8 cellular contexts compared by ENCODE assay signal in the genomic region with DNA sequence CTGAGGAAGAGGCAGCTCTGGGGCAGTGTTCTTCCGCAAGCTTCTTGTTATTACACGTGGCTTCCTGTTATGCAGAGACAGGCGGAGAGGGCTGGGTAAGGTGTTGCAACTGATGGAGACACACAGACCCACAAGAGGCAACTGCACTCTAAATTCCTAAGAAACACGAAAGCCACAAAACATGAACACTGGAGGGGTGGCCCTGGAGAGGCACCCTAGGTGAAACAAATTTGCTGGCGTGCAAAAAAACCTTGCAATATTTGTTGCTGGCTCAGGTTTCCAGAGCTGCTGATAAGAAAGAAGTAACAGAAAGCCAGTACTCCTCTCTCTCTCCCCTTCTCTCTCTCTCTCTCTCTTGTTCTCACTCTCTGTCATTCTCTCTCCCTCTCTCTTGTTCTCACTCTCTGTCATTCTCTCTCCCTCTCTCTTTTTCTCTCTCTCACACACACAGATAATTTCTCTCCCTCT. TPM values are rescaled to one million over a fixed set of nuclear protein-coding genes. Genes with fewer than 3 reads are reported as not detected.
DNase-seq lines count a peak whose midpoint lies in the region; ATAC-seq, FAIRE-seq and TF ChIP-seq lines count a peak whose summit lies in the region.

No MANE protein-coding gene starts in this region.

- H3K9ac ChIP-seq in GM12878 (ENCODE audit: control insufficient read depth, insufficient read depth, low read length) = no peak overlapping the region
- no peak overlapping the region for H3K9ac ChIP-seq in mesenchymal stem cell (ENCODE audit: low read length)

- H4K8ac ChIP-seq in mesenchymal stem cell (ENCODE audit: low read length) = no peak overlapping the region

- POLR2A ChIA-PET in GM12878 (lab: Charles Lee) = no interaction called here

- H3K18ac ChIP-seq in mesenchymal stem cell (ENCODE audit: low read depth in 1 of 2, low read length in 2 of 2) = peak overlapping the region; percentile 46 to 55

- SMC1A ChIA-PET in GM12878 (lab: Charles Lee; ENCODE audit: uncharacterized antibody, unreplicated experiment) = no interaction called here

- no peak overlapping the region for H3K4me3 Mint-ChIP-seq in glutamatergic neuron (ENCODE audit: unreplicated experiment)

- no peaks in the 10 kb centered on the region for H3K27me3 Mint-ChIP-seq in glutamatergic neuron (ENCODE audit: unreplicated experiment)

- H3K79me1 ChIP-seq in mesenchymal stem cell (replicated peaks; ENCODE audit: low read length, poor library complexity, severe bottlenecking) = no peaks in the 10 kb centered on the region

- H3K9me3 ChIP-seq in GM12878 (replicated peaks; ENCODE audit: control insufficient read depth, insufficient read depth, low read length) (no peaks in the 10 kb centered on the region; the same call in 2 of the 3 replicates), mesenchymal stem cell (ENCODE audit: control insufficient read depth, low read length) (no peaks in the 10 kb centered on the region), vagina (no peaks in the 10 kb centered on the region), SJCRH30 (replicated peaks) (no peaks in the 10 kb centered on the region)

- H3K4me2 ChIP-seq in GM12878 (ENCODE audit: control insufficient read depth, insufficient read depth) (peak overlapping the region; percentile 12), mesenchymal stem cell (ENCODE audit: low read length, poor library complexity, severe bottlenecking) (no peak overlapping the region)

- RAD21 ChIA-PET in GM12878 (lab: Charles Lee; ENCODE audit: unreplicated experiment) = no interaction called here

- H3K23ac ChIP-seq in mesenchymal stem cell (ENCODE audit: low read length in 2 of 2) = no peak overlapping the region

- H4K20me1 ChIP-seq in GM12878 (ENCODE audit: control insufficient read depth, insufficient read depth) = no peaks in the 10 kb centered on the region

- H3K9me3 Mint-ChIP-seq in glutamatergic neuron (ENCODE audit: unreplicated experiment) = peaks cover 4% of the 10 kb centered on the region

- intact Hi-C loops in GM12878 (cut with micrococcal nuclease; ENCODE audit: unreplicated experiment) = no loop called here
- intact Hi-C loops in vagina (cut with DNase I) = no loop called here

- TF ChIP-seq POLR2A in GM12878 (IDR thresholded peaks at IDR 0.05; ENCODE audit: low read depth, low read length) = no peak
- no peak for TF ChIP-seq POLR2A in vagina (IDR thresholded peaks at IDR 0.05)

- no peaks in the 10 kb centered on the region for H3K36me3 Mint-ChIP-seq in glutamatergic neuron (ENCODE audit: unreplicated experiment)

- H2AFZ ChIP-seq in GM12878 (ENCODE audit: control insufficient read depth, low read depth, low read length) (no peak overlapping the region; the same call in 1 of the 2 replicates), mesenchymal stem cell (ENCODE audit: low read depth, low read length) (no peak overlapping the region)

- H2BK120ac ChIP-seq in mesenchymal stem cell (ENCODE audit: low read depth, low read length) = no peak overlapping the region

- no peak overlapping the region for H2BK12ac ChIP-seq in mesenchymal stem cell (ENCODE audit: low read length in 2 of 2)

- no peak overlapping the region for H2AK5ac ChIP-seq in mesenchymal stem cell (ENCODE audit: low read length, severe bottlenecking)

- H3K79me2 ChIP-seq in GM12878 (ENCODE audit: control insufficient read depth, insufficient read depth, low read length) = no peaks in the 10 kb centered on the region

- peaks cover 17% of the 10 kb centered on the region for H3K4me1 Mint-ChIP-seq in glutamatergic neuron (ENCODE audit: low read depth, unreplicated experiment)

- no peaks in the 10 kb centered on the region for H3K36me3 ChIP-seq in GM12878 (ENCODE audit: control insufficient read depth in 2 of 2, insufficient read depth in 2 of 2, low read length in 1 of 2)
- H3K36me3 ChIP-seq in mesenchymal stem cell (ENCODE audit: control insufficient read depth in 1 of 2, insufficient read depth in 2 of 2, low read depth in 1 of 2, low read length in 2 of 2) = peaks cover 0 to 2% of the 10 kb centered on the region in 2 experiments
- H3K36me3 ChIP-seq in vagina = no peaks in the 10 kb centered on the region
- H3K36me3 ChIP-seq in SJCRH30 = no peaks in the 10 kb centered on the region

- 0% methylated on average over 5 of the region's 5 CpGs for WGBS in GM12878 (ENCODE audit: insufficient coverage, insufficient replicate concordance, low lambda C conversion rate, missing lambda C conversion rate)
- WGBS in mesenchymal stem cell = 22% methylated on average over 5 of the region's 5 CpGs

- no peak for TF ChIP-seq CTCF in GM12878 (IDR thresholded peaks at IDR 0.05 in 2 of 3, conservative IDR thresholded peaks at IDR 0.05 in 1 of 3; ENCODE audit: control insufficient read depth in 2 of 3, extremely low read depth in 1 of 3, insufficient read depth in 1 of 3, low read depth in 3 of 3, low read length in 3 of 3)
- TF ChIP-seq CTCF in vagina (IDR thresholded peaks at IDR 0.05) = no peak
- TF ChIP-seq CTCF in glutamatergic neuron (IDR thresholded peaks at IDR 0.05; ENCODE audit: partially characterized antibody, unreplicated experiment) = no peak

- in situ Hi-C loops in GM12878 (cut with MboI) = no loop called here

- H3K4me3 ChIP-seq in GM12878 (no peak overlapping the region; the same call in 1 of the 2 replicates), mesenchymal stem cell (ENCODE audit: insufficient read depth in 1 of 2, low read depth in 1 of 2, low read length in 2 of 2) (no peak overlapping the region), vagina (no peak overlapping the region), SJCRH30 (no peak overlapping the region)

- peak overlapping the region in 1 of 2 experiments; percentile 18 for H3K4ac ChIP-seq in mesenchymal stem cell (ENCODE audit: low read depth in 1 of 2, low read length in 2 of 2)

- ATAC-seq in GM21723 (IDR thresholded peaks at IDR 0.05; ENCODE audit: unreplicated experiment) (peak; percentile 40), GM12878 (peak; percentile 65)

- CTCF ChIA-PET in GM12878 (lab: Yijun Ruan, JAX) = interaction anchor here (0.9 to 1.0 kb wide), 2 partner anchors 14 to 58 kb away, joined by 3 read pairs; no protein-coding TSS in a partner anchor

- H3K27ac ChIP-seq in GM12878 (ENCODE audit: control insufficient read depth, insufficient read depth) (peak overlapping the region; percentile 49), mesenchymal stem cell (ENCODE audit: low read length, poor library complexity, severe bottlenecking) (no peak overlapping the region), vagina (peak overlapping the region; percentile 17), SJCRH30 (no peak overlapping the region)

- no peak for TF ChIP-seq RAD21 in GM12878 (IDR thresholded peaks at IDR 0.05; ENCODE audit: insufficient read depth, low read depth, low read length)

- DNase-seq in SKM-1 treated with dmso at 0.1 percent for 144 hours (lab: John Stamatoyannopoulos, UW; ENCODE audit: unreplicated experiment) (peak; percentile 92), GM12878 (ENCODE audit: low read depth, low spot score) (no peak), mesenchymal stem cell (peak; percentile 92), vagina (ENCODE audit: extremely low spot score in 2 of 2) (no peak), glutamatergic neuron (no peak), SJCRH30 (no peak), frontal cortex (ENCODE audit: low spot score in 2 of 2) (no peak)

- no peak overlapping the region for H2BK5ac ChIP-seq in mesenchymal stem cell (ENCODE audit: low read depth, low read length, poor library complexity, severe bottlenecking)

- H4K91ac ChIP-seq in mesenchymal stem cell (ENCODE audit: low read length) = no peak overlapping the region

- H3K27me3 ChIP-seq in GM12878 (replicated peaks in 1 of 2; ENCODE audit: control insufficient read depth in 2 of 2, insufficient read depth in 2 of 2, low read length in 1 of 2) (peaks cover 0 to 6% of the 10 kb centered on the region in 2 experiments; a peak in 3 of 4 replicates), mesenchymal stem cell (ENCODE audit: control insufficient read depth in 1 of 2, insufficient read depth in 1 of 2, low read length in 2 of 2) (no peaks in the 10 kb centered on the region), vagina (no peaks in the 10 kb centered on the region), SJCRH30 (no peaks in the 10 kb centered on the region)

- H3K14ac ChIP-seq in mesenchymal stem cell (ENCODE audit: low read length in 2 of 2) = no peak overlapping the region

- TF ChIP-seq EP300 in GM12878 (IDR thresholded peaks at IDR 0.05; ENCODE audit: borderline replicate concordance in 1 of 2, control insufficient read depth in 1 of 2, low read depth in 2 of 2, low read length in 2 of 2) = no peak

- H2BK15ac ChIP-seq in mesenchymal stem cell (ENCODE audit: low read depth, poor library complexity, severe bottlenecking) = no peak overlapping the region

- H3K4me1 ChIP-seq in GM12878 (ENCODE audit: control insufficient read depth, insufficient read depth, low read length) (peaks cover 59% of the 10 kb centered on the region), mesenchymal stem cell (ENCODE audit: control insufficient read depth, insufficient read depth, low read depth, low read length) (no peaks in the 10 kb centered on the region), vagina (peaks cover 35% of the 10 kb centered on the region), SJCRH30 (peaks cover 49% of the 10 kb centered on the region)

- H3K27ac Mint-ChIP-seq in glutamatergic neuron (ENCODE audit: unreplicated experiment) = no peak overlapping the region

- no TSS peak for BruUV-seq in GM12878 (replicated peaks; lab: Mats Ljungman, UMichigan)

- FAIRE-seq in GM12878 (lab: Jason Lieb, UNC) (no peak), frontal cortex (lab: Jason Lieb, UNC) (no peak)

RNA-seq across cellular contexts. Expression of a gene that starts 31.8 kb away (rescaled TPM):
- not detected in 2 replicates for total RNA-seq in GM12878 (2013; cell fraction: nucleolus; rRNA removed)
- total RNA-seq in GM12878 (2014; rRNA removed) (0.51 and 0.93 TPM in 2 replicates), GM12878 (2014; rRNA removed; fragmentation: Illumina TruSeq; extraction: Trizol) (0.89 and 0.97 TPM in 2 replicates), GM12878 (2021) (0.56 and 1.0 TPM in 2 replicates), vagina (9.6 TPM), glutamatergic neuron (ENCODE audit: unreplicated experiment) (1.4 TPM), frontal cortex (1.2 TPM)
- 3.8 TPM for polyA plus RNA-seq in GM12878 (2011; ENCODE audit: low read depth)
- polyA plus RNA-seq in GM12878 (2011; rRNA removed) (0.13 and 0.15 TPM in 2 replicates), GM12878 (2014; fragmentation: Illumina TruSeq; extraction: Trizol) (0.65 and 0.96 TPM in 2 replicates), GM12878 (2014; fragmentation: Nextera tagmentation; extraction: Ambion mirVana) (under 1 TPM; 0.40 to 0.42 TPM), GM12878 (2014; rRNA removed) (0.38 and 1.0 TPM in 2 replicates), GM12878 (2016; fragmentation: Nextera tagmentation; extraction: Ambion mirVana) (under 1 TPM; 0.37 to 0.39 TPM)
- 0.07 and 0.10 TPM in 2 replicates for polyA plus RNA-seq in GM12878 (2011; cell fraction: cytosol; rRNA removed)
- 0.13 and 0.20 TPM in 2 replicates for polyA plus RNA-seq in GM12878 (2011; cell fraction: nucleus; rRNA removed)
- polyA plus RNA-seq in GM12878 (2012) = 2.9 and 5.5 TPM in 2 replicates
- 0.29 TPM in 1 of 2 replicates, not detected in the other for polyA minus RNA-seq in GM12878 (2011; rRNA and poly(A)+ RNA removed)
- not detected in 2 replicates for polyA minus RNA-seq in GM12878 (2011; cell fraction: cytosol; rRNA and poly(A)+ RNA removed)
- 0.24 TPM in 1 of 2 replicates, not detected in the other for polyA minus RNA-seq in GM12878 (2011; cell fraction: nucleus; rRNA and poly(A)+ RNA removed)
- polyA plus RNA-seq in mesenchymal stem cell (2013, experiment 1 of 2) = 0.62 TPM
- polyA plus RNA-seq in mesenchymal stem cell (2013, experiment 2 of 2) = 0.45 TPM
- total RNA-seq in SJCRH30 (2014; rRNA removed; shearing (Covaris generic)) = 6.3 and 6.6 TPM in 2 replicates

Comparison
In these comparisons a context has a peak if more than half of its experiments do, and no peak if none do; other contexts are left out.
1. DNase-seq: peak in SKM-1 treated with dmso at 0.1 percent for 144 hours (single experiment) and mesenchymal stem cell (single experiment); none in GM12878 (single experiment), vagina (0 of 2), glutamatergic neuron (single experiment), SJCRH30 (0 of 2) and frontal cortex (0 of 2).
2. H3K27ac ChIP-seq: peak in GM12878 (single experiment) and vagina (single experiment); none in mesenchymal stem cell (single experiment) and SJCRH30 (single experiment).